2 cellular contexts compared by ENCODE assay signal in the genomic region with DNA sequence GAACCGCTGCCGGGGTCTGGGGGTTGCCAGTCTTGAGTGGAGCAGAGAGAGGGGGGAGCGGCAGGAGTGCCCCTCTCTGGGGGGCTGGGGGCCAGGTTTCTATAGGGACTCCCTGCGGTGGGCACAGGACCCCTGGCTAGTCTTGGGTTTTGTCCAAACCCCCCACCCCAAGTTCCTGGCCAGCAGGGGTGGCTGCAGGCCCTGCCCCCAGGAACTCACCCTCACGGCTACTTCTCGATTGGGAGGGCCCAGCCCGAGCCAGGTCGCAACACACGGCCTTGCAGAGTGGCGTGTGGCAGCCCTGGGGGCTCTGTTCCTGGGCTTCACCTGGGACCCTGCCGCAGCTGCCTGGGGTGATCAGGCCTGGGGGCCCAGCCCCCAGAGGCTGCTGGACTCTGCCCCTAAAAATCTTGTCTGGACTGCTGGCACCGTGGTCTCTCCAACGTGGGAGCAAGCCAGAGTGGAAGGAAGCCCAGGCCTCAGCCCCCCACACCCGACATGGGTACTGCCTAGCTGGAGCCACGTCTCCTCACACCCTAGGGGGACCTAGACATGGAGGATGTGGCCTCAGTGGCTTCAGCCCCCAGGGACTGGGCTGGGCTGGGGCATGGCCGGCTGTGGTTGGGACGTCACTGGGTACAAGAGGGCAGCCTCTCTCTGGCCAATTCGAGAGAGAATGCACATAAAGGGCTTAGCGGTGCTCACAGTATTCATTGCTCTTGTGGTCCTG.
TF ChIP-seq lines count a peak whose summit lies in the region.

No MANE protein-coding gene starts in this region.

TF ChIP-seq in SK-N-SH treated with all-trans-retinoic acid at 6 μM for 48 hours, 23 proteins besides CTCF, POLR2A, EP300 and RAD21 (continued from another document):
- TF ChIP-seq, protein P1, sequence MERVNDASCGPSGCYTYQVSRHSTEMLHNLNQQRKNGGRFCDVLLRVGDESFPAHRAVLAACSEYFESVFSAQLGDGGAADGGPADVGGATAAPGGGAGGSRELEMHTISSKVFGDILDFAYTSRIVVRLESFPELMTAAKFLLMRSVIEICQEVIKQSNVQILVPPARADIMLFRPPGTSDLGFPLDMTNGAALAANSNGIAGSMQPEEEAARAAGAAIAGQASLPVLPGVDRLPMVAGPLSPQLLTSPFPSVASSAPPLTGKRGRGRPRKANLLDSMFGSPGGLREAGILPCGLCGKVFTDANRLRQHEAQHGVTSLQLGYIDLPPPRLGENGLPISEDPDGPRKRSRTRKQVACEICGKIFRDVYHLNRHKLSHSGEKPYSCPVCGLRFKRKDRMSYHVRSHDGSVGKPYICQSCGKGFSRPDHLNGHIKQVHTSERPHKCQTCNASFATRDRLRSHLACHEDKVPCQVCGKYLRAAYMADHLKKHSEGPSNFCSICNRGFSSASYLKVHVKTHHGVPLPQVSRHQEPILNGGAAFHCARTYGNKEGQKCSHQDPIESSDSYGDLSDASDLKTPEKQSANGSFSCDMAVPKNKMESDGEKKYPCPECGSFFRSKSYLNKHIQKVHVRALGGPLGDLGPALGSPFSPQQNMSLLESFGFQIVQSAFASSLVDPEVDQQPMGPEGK (CRISPR knock-in tag; IDR thresholded peaks at IDR 0.05; ENCODE audit: borderline replicate concordance), result no peak
- TF ChIP-seq ZFP3 (CRISPR knock-in tag; IDR thresholded peaks at IDR 0.05) (no peak), TSHZ2 (CRISPR knock-in tag; IDR thresholded peaks at IDR 0.05) (no peak), SNAI2 (CRISPR knock-in tag; IDR thresholded peaks at IDR 0.05) (no peak), TOX (CRISPR knock-in tag; IDR thresholded peaks at IDR 0.05; ENCODE audit: borderline replicate concordance) (no peak)
- TF ChIP-seq, protein P2, sequence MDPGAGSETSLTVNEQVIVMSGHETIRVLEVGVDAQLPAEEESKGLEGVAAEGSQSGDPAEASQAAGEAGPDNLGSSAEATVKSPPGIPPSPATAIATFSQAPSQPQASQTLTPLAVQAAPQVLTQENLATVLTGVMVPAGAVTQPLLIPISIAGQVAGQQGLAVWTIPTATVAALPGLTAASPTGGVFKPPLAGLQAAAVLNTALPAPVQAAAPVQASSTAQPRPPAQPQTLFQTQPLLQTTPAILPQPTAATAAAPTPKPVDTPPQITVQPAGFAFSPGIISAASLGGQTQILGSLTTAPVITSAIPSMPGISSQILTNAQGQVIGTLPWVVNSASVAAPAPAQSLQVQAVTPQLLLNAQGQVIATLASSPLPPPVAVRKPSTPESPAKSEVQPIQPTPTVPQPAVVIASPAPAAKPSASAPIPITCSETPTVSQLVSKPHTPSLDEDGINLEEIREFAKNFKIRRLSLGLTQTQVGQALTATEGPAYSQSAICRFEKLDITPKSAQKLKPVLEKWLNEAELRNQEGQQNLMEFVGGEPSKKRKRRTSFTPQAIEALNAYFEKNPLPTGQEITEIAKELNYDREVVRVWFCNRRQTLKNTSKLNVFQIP (CRISPR knock-in tag; IDR thresholded peaks at IDR 0.05; ENCODE audit: borderline replicate concordance, low read depth), result no peak

TF ChIP-seq in SK-N-SH, 30 proteins besides CTCF, POLR2A, EP300 and RAD21 (continued from another document):
- no peak for TF ChIP-seq USF2 (IDR thresholded peaks at IDR 0.05; ENCODE audit: borderline replicate concordance, low read depth, low read length)
